In genomic region chr15:25381579-25381978, GRCh38 we compare ENCODE assay signal across 5 cellular contexts.
"Had no signal": no experiment of that assay in that cellular context is flagged by ENCODE, and none has a peak within 500 bp of the region (broad histone marks: within the 10 kb centered on the region; RNA-seq: fewer than 3 reads in every experiment).

No MANE protein-coding gene starts in this region.

- H3K4me3 Mint-ChIP-seq: GM23338, H9 had no signal

- H3K4me1 Mint-ChIP-seq: GM23338 had no signal

- H3K4me3 ChIP-seq: GM23338, K562 had no signal

- ATAC-seq: GM23338, K562 had no signal

- H3K27ac Mint-ChIP-seq: GM23338 had no signal

- DNase-seq: H9, HCEC 1CT, IMR-90 had no signal
